Comparison of ENCODE assay signal across 1 cellular context in genomic region chr5:169641253-169641652, GRCh38.
TF ChIP-seq lines count a peak whose summit lies in the region.

No MANE protein-coding gene starts in this region.

TF ChIP-seq in endothelial cell of umbilical vein, 7 proteins besides CTCF, POLR2A, EP300 and RAD21:
- TF ChIP-seq GATA2 (IDR thresholded peaks at IDR 0.05; ENCODE audit: insufficient read depth, insufficient read length, low read depth, low read length) (no peak), MYC (IDR thresholded peaks at IDR 0.05; ENCODE audit: low read depth, low read length) (no peak)
- TF ChIP-seq, protein P1, sequence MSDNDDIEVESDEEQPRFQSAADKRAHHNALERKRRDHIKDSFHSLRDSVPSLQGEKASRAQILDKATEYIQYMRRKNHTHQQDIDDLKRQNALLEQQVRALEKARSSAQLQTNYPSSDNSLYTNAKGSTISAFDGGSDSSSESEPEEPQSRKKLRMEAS (IDR thresholded peaks at IDR 0.05; ENCODE audit: insufficient read depth, insufficient read length), result peak; percentile 43
